In the genomic region with DNA sequence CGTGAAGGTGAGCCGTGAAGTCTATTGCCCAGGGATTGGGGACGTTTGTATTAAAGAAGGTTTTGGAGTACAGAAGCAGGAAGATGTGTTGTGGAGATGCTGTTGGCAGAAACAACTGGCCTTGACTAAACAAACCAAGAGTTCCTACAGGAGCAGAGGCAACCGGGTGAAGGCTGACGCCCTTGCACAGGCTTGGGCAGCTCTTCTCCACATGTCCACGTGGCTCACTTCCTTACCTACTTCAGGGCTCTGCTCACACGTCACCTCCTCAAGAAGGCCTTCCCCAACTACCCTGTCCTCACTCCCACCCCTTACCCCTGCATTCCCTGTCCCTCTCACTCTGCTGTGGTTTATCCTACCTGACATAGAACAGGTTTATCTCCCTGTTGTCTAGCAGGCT, we compare ENCODE assay signal across 1 cellular context.
TF ChIP-seq lines count a peak whose summit lies in the region.

No MANE protein-coding gene starts in this region.

TF ChIP-seq in GM23338, 12 proteins besides CTCF, POLR2A, EP300 and RAD21 (continued from another document):
- TF ChIP-seq, protein P1, sequence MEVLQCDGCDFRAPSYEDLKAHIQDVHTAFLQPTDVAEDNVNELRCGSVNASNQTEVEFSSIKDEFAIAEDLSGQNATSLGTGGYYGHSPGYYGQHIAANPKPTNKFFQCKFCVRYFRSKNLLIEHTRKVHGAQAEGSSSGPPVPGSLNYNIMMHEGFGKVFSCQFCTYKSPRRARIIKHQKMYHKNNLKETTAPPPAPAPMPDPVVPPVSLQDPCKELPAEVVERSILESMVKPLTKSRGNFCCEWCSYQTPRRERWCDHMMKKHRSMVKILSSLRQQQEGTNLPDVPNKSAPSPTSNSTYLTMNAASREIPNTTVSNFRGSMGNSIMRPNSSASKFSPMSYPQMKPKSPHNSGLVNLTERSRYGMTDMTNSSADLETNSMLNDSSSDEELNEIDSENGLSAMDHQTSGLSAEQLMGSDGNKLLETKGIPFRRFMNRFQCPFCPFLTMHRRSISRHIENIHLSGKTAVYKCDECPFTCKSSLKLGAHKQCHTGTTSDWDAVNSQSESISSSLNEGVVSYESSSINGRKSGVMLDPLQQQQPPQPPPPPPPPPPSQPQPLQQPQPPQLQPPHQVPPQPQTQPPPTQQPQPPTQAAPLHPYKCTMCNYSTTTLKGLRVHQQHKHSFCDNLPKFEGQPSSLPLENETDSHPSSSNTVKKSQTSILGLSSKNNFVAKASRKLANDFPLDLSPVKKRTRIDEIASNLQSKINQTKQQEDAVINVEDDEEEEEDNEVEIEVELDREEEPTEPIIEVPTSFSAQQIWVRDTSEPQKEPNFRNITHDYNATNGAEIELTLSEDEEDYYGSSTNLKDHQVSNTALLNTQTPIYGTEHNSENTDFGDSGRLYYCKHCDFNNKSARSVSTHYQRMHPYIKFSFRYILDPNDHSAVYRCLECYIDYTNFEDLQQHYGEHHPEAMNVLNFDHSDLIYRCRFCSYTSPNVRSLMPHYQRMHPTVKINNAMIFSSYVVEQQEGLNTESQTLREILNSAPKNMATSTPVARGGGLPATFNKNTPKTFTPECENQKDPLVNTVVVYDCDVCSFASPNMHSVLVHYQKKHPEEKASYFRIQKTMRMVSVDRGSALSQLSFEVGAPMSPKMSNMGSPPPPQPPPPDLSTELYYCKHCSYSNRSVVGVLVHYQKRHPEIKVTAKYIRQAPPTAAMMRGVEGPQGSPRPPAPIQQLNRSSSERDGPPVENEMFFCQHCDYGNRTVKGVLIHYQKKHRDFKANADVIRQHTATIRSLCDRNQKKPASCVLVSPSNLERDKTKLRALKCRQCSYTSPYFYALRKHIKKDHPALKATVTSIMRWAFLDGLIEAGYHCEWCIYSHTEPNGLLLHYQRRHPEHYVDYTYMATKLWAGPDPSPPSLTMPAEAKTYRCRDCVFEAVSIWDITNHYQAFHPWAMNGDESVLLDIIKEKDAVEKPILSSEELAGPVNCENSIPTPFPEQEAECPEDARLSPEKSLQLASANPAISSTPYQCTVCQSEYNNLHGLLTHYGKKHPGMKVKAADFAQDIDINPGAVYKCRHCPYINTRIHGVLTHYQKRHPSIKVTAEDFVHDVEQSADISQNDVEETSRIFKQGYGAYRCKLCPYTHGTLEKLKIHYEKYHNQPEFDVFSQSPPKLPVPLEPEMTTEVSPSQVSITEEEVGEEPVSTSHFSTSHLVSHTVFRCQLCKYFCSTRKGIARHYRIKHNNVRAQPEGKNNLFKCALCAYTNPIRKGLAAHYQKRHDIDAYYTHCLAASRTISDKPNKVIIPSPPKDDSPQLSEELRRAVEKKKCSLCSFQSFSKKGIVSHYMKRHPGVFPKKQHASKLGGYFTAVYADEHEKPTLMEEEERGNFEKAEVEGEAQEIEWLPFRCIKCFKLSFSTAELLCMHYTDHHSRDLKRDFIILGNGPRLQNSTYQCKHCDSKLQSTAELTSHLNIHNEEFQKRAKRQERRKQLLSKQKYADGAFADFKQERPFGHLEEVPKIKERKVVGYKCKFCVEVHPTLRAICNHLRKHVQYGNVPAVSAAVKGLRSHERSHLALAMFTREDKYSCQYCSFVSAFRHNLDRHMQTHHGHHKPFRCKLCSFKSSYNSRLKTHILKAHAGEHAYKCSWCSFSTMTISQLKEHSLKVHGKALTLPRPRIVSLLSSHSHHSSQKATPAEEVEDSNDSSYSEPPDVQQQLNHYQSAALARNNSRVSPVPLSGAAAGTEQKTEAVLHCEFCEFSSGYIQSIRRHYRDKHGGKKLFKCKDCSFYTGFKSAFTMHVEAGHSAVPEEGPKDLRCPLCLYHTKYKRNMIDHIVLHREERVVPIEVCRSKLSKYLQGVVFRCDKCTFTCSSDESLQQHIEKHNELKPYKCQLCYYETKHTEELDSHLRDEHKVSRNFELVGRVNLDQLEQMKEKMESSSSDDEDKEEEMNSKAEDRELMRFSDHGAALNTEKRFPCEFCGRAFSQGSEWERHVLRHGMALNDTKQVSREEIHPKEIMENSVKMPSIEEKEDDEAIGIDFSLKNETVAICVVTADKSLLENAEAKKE (CRISPR knock-in tag; IDR thresholded peaks at IDR 0.05) = no peak
- no peak for TF ChIP-seq ZNF331 (CRISPR knock-in tag; IDR thresholded peaks at IDR 0.05; ENCODE audit: low read depth)
- TF ChIP-seq POLR2AphosphoS5 (IDR thresholded peaks at IDR 0.05; ENCODE audit: low read depth) = no peak
- TF ChIP-seq, protein P2, sequence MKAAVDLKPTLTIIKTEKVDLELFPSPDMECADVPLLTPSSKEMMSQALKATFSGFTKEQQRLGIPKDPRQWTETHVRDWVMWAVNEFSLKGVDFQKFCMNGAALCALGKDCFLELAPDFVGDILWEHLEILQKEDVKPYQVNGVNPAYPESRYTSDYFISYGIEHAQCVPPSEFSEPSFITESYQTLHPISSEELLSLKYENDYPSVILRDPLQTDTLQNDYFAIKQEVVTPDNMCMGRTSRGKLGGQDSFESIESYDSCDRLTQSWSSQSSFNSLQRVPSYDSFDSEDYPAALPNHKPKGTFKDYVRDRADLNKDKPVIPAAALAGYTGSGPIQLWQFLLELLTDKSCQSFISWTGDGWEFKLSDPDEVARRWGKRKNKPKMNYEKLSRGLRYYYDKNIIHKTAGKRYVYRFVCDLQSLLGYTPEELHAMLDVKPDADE (IDR thresholded peaks at IDR 0.05) = no peak
- no peak for TF ChIP-seq STAT1 (IDR thresholded peaks at IDR 0.05; ENCODE audit: unreplicated experiment)
- no peak for TF ChIP-seq NANOG (IDR thresholded peaks at IDR 0.05; ENCODE audit: borderline replicate concordance)
- no peak for TF ChIP-seq ZNF114 (CRISPR knock-in tag; IDR thresholded peaks at IDR 0.05)
- TF ChIP-seq JUNB (IDR thresholded peaks at IDR 0.05; ENCODE audit: unreplicated experiment) = no peak
